In the genomic region with DNA sequence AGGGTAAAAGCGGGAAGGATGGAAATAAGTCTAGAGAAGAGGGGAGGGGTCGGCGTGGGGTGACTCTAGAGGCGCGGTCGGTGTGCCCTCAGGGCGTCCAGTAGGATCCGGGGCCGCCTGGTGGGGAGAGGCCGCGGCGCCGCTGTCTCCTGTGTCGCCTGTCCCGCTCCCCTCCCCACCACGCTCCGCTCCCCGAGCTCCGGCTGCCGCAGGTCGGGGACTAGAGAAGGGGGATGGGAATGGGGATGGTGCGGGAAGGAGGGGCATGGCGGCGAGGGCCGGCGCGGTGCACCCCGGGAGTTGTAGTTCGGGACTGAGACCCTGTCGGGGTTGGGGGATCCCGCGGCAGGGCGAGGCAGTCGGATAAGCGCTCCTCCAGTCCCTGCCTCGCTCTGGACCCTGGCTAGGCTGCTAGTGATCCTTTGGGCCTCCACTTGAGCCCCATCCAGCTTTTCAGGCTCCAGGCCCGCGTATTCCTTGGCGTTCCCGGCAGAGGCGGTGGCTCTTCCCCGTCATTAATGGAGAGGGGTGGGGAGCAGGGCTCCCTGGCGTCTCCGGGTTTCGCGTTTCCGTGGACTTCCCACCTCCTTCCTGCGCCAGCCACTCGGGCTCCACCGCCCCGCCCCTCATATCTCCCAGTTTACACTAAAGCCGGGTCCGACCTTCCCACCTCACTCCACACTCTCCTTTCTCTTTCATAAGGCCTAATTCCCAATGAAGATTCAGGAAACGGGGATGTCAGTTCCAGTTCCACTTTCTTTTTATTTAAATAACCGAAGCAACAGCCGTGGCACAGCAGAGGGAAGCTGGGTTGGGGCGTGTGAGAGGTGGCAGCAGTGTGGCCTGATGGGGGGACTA, we compare ENCODE assay signal across 1 cellular context.
A peak's percentile ranks its signal among the peaks of the same experiment; 100 is the strongest.
TF ChIP-seq lines count a peak whose summit lies in the region.

A gene with protein sequence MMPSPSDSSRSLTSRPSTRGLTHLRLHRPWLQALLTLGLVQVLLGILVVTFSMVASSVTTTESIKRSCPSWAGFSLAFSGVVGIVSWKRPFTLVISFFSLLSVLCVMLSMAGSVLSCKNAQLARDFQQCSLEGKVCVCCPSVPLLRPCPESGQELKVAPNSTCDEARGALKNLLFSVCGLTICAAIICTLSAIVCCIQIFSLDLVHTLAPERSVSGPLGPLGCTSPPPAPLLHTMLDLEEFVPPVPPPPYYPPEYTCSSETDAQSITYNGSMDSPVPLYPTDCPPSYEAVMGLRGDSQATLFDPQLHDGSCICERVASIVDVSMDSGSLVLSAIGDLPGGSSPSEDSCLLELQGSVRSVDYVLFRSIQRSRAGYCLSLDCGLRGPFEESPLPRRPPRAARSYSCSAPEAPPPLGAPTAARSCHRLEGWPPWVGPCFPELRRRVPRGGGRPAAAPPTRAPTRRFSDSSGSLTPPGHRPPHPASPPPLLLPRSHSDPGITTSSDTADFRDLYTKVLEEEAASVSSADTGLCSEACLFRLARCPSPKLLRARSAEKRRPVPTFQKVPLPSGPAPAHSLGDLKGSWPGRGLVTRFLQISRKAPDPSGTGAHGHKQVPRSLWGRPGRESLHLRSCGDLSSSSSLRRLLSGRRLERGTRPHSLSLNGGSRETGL (minus strand): TSS at position 241 of the 858 bp plus-strand sequence. CDS start 606 bp downstream, outside the sequence.

TF ChIP-seq in K562, 482 proteins besides CTCF, POLR2A, EP300 and RAD21 (continued from another document and continues in another):
- TF ChIP-seq, protein P1, sequence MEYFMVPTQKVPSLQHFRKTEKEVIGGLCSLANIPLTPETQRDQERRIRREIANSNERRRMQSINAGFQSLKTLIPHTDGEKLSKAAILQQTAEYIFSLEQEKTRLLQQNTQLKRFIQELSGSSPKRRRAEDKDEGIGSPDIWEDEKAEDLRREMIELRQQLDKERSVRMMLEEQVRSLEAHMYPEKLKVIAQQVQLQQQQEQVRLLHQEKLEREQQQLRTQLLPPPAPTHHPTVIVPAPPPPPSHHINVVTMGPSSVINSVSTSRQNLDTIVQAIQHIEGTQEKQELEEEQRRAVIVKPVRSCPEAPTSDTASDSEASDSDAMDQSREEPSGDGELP (CRISPR knock-in tag; IDR thresholded peaks at IDR 0.05; ENCODE audit: borderline replicate concordance), result peak; percentile 78
- TF ChIP-seq, protein P2, sequence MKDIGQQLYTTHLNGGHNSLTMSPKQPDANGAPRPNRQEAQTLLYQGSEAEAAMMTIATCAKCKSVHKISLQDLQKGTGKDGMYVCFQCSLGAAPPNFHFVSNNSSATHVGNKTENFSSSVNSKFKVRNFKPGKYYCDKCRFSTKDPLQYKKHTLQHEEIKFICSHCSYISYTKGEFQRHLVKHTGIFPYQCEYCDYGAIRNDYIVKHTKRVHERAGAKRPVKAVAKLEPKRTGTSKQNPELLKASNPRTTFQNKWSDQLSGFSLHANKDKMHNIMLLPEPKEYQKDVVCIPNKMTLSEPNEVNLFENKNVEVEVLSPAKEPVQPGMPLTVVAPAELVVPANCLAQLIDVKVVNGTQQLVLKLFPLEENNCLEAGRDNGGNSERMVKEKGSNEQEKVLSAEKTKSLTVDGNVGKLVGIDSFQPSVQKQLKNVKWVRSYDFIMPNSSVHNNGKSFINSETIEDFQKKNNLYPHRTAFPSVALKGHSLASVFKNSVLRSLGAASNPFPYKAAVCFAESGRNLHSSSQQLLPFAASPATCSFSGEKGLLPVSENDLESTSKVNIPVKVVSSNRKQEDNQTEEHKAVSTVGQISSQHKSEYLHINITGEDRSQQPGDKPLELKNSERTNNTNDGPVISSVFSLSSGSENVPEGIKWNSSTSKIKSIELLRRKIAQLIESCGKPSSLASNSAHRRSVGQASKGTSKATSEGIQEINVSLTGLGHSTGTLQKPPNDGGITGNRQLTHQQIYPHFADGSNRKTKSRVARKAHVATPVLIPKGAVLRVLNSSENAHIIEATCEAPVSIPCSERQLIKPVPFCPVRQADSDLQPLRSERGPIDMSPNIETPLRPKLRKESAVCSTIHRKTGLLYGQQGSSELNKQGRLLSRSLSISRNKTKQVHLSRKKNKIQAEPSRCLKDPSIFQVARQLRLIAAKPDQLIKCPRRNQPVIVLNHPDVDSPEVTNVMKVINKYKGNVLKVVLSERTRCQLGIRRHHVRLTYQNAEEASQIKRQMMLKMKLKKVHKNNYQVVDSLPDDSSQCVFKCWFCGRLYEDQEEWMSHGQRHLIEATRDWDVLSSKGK (CRISPR knock-in tag; IDR thresholded peaks at IDR 0.05), result no peak
- TF ChIP-seq KAT8 (IDR thresholded peaks at IDR 0.05; ENCODE audit: low read depth), result no peak
- peak; percentile 35; the same call in 1 of the 2 replicates for TF ChIP-seq MXI1 (IDR thresholded peaks at IDR 0.05; ENCODE audit: low read depth, low read length)
- TF ChIP-seq FOXM1 (IDR thresholded peaks at IDR 0.05; ENCODE audit: low read depth), result no peak
- no peak for TF ChIP-seq FOXM1 (CRISPR knock-in tag; IDR thresholded peaks at IDR 0.05; ENCODE audit: low read depth)
- TF ChIP-seq, protein P3, sequence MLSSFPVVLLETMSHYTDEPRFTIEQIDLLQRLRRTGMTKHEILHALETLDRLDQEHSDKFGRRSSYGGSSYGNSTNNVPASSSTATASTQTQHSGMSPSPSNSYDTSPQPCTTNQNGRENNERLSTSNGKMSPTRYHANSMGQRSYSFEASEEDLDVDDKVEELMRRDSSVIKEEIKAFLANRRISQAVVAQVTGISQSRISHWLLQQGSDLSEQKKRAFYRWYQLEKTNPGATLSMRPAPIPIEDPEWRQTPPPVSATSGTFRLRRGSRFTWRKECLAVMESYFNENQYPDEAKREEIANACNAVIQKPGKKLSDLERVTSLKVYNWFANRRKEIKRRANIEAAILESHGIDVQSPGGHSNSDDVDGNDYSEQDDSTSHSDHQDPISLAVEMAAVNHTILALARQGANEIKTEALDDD (IDR thresholded peaks at IDR 0.05), result 0 out of 2 replicates have a peak, but pooled peaks have one; percentile 33
- peak; percentile 37; the same call in 1 of the 2 replicates for TF ChIP-seq ESRRA (IDR thresholded peaks at IDR 0.05; ENCODE audit: borderline replicate concordance, low read depth)
- TF ChIP-seq, protein P4, sequence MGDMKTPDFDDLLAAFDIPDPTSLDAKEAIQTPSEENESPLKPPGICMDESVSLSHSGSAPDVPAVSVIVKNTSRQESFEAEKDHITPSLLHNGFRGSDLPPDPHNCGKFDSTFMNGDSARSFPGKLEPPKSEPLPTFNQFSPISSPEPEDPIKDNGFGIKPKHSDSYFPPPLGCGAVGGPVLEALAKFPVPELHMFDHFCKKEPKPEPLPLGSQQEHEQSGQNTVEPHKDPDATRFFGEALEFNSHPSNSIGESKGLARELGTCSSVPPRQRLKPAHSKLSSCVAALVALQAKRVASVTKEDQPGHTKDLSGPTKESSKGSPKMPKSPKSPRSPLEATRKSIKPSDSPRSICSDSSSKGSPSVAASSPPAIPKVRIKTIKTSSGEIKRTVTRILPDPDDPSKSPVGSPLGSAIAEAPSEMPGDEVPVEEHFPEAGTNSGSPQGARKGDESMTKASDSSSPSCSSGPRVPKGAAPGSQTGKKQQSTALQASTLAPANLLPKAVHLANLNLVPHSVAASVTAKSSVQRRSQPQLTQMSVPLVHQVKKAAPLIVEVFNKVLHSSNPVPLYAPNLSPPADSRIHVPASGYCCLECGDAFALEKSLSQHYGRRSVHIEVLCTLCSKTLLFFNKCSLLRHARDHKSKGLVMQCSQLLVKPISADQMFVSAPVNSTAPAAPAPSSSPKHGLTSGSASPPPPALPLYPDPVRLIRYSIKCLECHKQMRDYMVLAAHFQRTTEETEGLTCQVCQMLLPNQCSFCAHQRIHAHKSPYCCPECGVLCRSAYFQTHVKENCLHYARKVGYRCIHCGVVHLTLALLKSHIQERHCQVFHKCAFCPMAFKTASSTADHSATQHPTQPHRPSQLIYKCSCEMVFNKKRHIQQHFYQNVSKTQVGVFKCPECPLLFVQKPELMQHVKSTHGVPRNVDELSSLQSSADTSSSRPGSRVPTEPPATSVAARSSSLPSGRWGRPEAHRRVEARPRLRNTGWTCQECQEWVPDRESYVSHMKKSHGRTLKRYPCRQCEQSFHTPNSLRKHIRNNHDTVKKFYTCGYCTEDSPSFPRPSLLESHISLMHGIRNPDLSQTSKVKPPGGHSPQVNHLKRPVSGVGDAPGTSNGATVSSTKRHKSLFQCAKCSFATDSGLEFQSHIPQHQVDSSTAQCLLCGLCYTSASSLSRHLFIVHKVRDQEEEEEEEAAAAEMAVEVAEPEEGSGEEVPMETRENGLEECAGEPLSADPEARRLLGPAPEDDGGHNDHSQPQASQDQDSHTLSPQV (IDR thresholded peaks at IDR 0.05), result no peak
- TF ChIP-seq PHF20 (IDR thresholded peaks at IDR 0.05; ENCODE audit: partially characterized antibody), result peak; percentile 38
- TF ChIP-seq, protein P5, sequence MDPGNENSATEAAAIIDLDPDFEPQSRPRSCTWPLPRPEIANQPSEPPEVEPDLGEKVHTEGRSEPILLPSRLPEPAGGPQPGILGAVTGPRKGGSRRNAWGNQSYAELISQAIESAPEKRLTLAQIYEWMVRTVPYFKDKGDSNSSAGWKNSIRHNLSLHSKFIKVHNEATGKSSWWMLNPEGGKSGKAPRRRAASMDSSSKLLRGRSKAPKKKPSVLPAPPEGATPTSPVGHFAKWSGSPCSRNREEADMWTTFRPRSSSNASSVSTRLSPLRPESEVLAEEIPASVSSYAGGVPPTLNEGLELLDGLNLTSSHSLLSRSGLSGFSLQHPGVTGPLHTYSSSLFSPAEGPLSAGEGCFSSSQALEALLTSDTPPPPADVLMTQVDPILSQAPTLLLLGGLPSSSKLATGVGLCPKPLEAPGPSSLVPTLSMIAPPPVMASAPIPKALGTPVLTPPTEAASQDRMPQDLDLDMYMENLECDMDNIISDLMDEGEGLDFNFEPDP (CRISPR knock-in tag; IDR thresholded peaks at IDR 0.05), result no peak
- TF ChIP-seq RCOR1 (IDR thresholded peaks at IDR 0.05; ENCODE audit: borderline replicate concordance in 1 of 2, low read depth in 2 of 2, low read length in 2 of 2), result peak in 1 of 2 experiments; percentile 47; a peak in 1 of 4 replicates
- TF ChIP-seq SP1 (CRISPR knock-in tag; IDR thresholded peaks at IDR 0.05), result peak; percentile 76
- TF ChIP-seq MAFK (IDR thresholded peaks at IDR 0.05; ENCODE audit: low read length), result no peak
- TF ChIP-seq FOXA3 (CRISPR knock-in tag; conservative IDR thresholded peaks at IDR 0.05 in 1 of 2, IDR thresholded peaks at IDR 0.05 in 1 of 2), result 0 out of 4 replicates have a peak, but pooled peaks of 1 of the 2 experiments have one; percentile 14
- no peak for TF ChIP-seq ZNF347 (CRISPR knock-in tag; IDR thresholded peaks at IDR 0.05; ENCODE audit: low read depth)
- TF ChIP-seq RB1 (IDR thresholded peaks at IDR 0.05; ENCODE audit: low read depth), result peak; percentile 65; the same call in 1 of the 2 replicates
- no peak for TF ChIP-seq COPS2 (conservative IDR thresholded peaks at IDR 0.05)
- peak; percentile 49 for TF ChIP-seq RBBP5 (IDR thresholded peaks at IDR 0.05; ENCODE audit: borderline replicate concordance, insufficient read depth, low read length, poor library complexity, severe bottlenecking)
- TF ChIP-seq, protein P6, sequence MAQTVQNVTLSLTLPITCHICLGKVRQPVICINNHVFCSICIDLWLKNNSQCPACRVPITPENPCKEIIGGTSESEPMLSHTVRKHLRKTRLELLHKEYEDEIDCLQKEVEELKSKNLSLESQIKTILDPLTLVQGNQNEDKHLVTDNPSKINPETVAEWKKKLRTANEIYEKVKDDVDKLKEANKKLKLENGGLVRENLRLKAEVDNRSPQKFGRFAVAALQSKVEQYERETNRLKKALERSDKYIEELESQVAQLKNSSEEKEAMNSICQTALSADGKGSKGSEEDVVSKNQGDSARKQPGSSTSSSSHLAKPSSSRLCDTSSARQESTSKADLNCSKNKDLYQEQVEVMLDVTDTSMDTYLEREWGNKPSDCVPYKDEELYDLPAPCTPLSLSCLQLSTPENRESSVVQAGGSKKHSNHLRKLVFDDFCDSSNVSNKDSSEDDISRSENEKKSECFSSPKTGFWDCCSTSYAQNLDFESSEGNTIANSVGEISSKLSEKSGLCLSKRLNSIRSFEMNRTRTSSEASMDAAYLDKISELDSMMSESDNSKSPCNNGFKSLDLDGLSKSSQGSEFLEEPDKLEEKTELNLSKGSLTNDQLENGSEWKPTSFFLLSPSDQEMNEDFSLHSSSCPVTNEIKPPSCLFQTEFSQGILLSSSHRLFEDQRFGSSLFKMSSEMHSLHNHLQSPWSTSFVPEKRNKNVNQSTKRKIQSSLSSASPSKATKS (CRISPR knock-in tag; IDR thresholded peaks at IDR 0.05), result no peak
- TF ChIP-seq HCFC1 (IDR thresholded peaks at IDR 0.05; ENCODE audit: low read depth, low read length), result peak; percentile 95
- no peak for TF ChIP-seq ZNF24 (IDR thresholded peaks at IDR 0.05)
- TF ChIP-seq, protein P7, sequence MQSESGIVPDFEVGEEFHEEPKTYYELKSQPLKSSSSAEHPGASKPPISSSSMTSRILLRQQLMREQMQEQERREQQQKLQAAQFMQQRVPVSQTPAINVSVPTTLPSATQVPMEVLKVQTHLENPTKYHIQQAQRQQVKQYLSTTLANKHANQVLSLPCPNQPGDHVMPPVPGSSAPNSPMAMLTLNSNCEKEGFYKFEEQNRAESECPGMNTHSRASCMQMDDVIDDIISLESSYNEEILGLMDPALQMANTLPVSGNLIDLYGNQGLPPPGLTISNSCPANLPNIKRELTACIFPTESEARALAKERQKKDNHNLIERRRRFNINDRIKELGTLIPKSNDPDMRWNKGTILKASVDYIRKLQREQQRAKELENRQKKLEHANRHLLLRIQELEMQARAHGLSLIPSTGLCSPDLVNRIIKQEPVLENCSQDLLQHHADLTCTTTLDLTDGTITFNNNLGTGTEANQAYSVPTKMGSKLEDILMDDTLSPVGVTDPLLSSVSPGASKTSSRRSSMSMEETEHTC (IDR thresholded peaks at IDR 0.05), result no peak
- TF ChIP-seq, protein P8, sequence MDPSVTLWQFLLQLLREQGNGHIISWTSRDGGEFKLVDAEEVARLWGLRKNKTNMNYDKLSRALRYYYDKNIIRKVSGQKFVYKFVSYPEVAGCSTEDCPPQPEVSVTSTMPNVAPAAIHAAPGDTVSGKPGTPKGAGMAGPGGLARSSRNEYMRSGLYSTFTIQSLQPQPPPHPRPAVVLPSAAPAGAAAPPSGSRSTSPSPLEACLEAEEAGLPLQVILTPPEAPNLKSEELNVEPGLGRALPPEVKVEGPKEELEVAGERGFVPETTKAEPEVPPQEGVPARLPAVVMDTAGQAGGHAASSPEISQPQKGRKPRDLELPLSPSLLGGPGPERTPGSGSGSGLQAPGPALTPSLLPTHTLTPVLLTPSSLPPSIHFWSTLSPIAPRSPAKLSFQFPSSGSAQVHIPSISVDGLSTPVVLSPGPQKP (CRISPR knock-in tag; IDR thresholded peaks at IDR 0.05), result no peak
- TF ChIP-seq SMAD4 (CRISPR knock-in tag; conservative IDR thresholded peaks at IDR 0.05), result peak; percentile 47; the same call in 1 of the 2 replicates
- TF ChIP-seq HNRNPH1 (optimal IDR thresholded peaks at IDR 0.05; ENCODE audit: low read depth, low read length), result no peak
- TF ChIP-seq SRSF7 (optimal IDR thresholded peaks at IDR 0.05; ENCODE audit: low read depth, low read length), result no peak
- no peak for TF ChIP-seq MAFF (IDR thresholded peaks at IDR 0.05; ENCODE audit: low read length)
- TF ChIP-seq, protein P9, sequence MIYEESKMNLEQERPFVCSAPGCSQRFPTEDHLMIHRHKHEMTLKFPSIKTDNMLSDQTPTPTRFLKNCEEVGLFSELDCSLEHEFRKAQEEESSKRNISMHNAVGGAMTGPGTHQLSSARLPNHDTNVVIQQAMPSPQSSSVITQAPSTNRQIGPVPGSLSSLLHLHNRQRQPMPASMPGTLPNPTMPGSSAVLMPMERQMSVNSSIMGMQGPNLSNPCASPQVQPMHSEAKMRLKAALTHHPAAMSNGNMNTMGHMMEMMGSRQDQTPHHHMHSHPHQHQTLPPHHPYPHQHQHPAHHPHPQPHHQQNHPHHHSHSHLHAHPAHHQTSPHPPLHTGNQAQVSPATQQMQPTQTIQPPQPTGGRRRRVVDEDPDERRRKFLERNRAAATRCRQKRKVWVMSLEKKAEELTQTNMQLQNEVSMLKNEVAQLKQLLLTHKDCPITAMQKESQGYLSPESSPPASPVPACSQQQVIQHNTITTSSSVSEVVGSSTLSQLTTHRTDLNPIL (CRISPR knock-in tag; IDR thresholded peaks at IDR 0.05), result no peak
- TF ChIP-seq NFIX (CRISPR knock-in tag; IDR thresholded peaks at IDR 0.05; ENCODE audit: low read depth), result no peak
- TF ChIP-seq ELF1 (tag; IDR thresholded peaks at IDR 0.05), result no peak
- TF ChIP-seq TGIF2 (CRISPR knock-in tag; IDR thresholded peaks at IDR 0.05), result no peak
- TF ChIP-seq NRF1 (conservative IDR thresholded peaks at IDR 0.05 in 1 of 2, IDR thresholded peaks at IDR 0.05 in 1 of 2), result peak; percentile 53 to 56
